15 cellular contexts compared by ENCODE assay signal in genomic region chr2:224103603-224104002, GRCh38.
DNase-seq lines count a peak whose midpoint lies in the region; ATAC-seq, FAIRE-seq and TF ChIP-seq lines count a peak whose summit lies in the region.
"Had no signal": no experiment of that assay in that cellular context is flagged by ENCODE, and none has a peak within 500 bp of the region (broad histone marks: within the 10 kb centered on the region; RNA-seq: fewer than 3 reads in every experiment).

No MANE protein-coding gene starts in this region.

- no peak overlapping the region for H2AFZ ChIP-seq in HepG2 (ENCODE audit: low read length)
- no peak overlapping the region for H2AFZ ChIP-seq in mesenchymal stem cell (ENCODE audit: low read depth, low read length)

- peak overlapping the region in 1 of 2 experiments; percentile 72 for H2BK12ac ChIP-seq in mesenchymal stem cell (ENCODE audit: low read length in 2 of 2)

- H3K4me2 ChIP-seq in HepG2 (ENCODE audit: low read depth, low read length): 0 out of 2 replicates have a peak overlapping the region, but pooled peaks have one; percentile 55
- H3K4me2 ChIP-seq in mesenchymal stem cell (ENCODE audit: low read length, poor library complexity, severe bottlenecking): no peak overlapping the region

- no peak for FAIRE-seq in HepG2 (lab: Jason Lieb, UNC)
- FAIRE-seq: HTR-8/SVneo had no signal

- no TSS peak for BruUV-seq in HepG2 (replicated peaks; lab: Mats Ljungman, UMichigan)

- no peak overlapping the region for H3K9ac ChIP-seq in HepG2 (ENCODE audit: insufficient read depth, low read depth, low read length)
- H3K9ac ChIP-seq in mesenchymal stem cell (ENCODE audit: low read length): no peak overlapping the region
- H3K9ac ChIP-seq: BLaER1 treated with 17β-estradiol and CSF1 and Interleukin-3, amounts not matched to agents 10 nM and 100 nM had no signal

- CTCF ChIA-PET in HepG2 (lab: Yijun Ruan, JAX; ENCODE audit: low intra/inter-chr PET ratio, low total read pairs): no interaction called here

- TF ChIP-seq RAD21 in HepG2 (CRISPR knock-in tag; IDR thresholded peaks at IDR 0.05): no peak

- TF ChIP-seq POLR2A in HepG2 (IDR thresholded peaks at IDR 0.05; ENCODE audit: insufficient read depth in 1 of 2, low read depth in 2 of 2, low read length in 2 of 2) (no peak), right lobe of liver (IDR thresholded peaks at IDR 0.05) (no peak)

- no peak overlapping the region for H3K14ac ChIP-seq in mesenchymal stem cell (ENCODE audit: low read length in 2 of 2)

- H3K79me2 ChIP-seq in HepG2 (ENCODE audit: insufficient read depth, low read length): no peaks in the 10 kb centered on the region

- intact Hi-C loops in HepG2 (cut with micrococcal nuclease; ENCODE audit: unreplicated experiment) (loop anchor here (1.0 to 5.0 kb wide), 2 partner anchors 43 to 106 kb away; no protein-coding TSS in a partner anchor), right lobe of liver (cut with DNase I) (no loop called here), right cardiac atrium (cut with DNase I) (no loop called here)

- H3K27me3 ChIP-seq in HepG2 (ENCODE audit: control insufficient read depth in 1 of 2, insufficient read depth in 2 of 2, low read length in 2 of 2): no peaks in the 10 kb centered on the region
- H3K27me3 ChIP-seq in right lobe of liver: no peaks in the 10 kb centered on the region
- H3K27me3 ChIP-seq in mesenchymal stem cell (ENCODE audit: control insufficient read depth in 1 of 2, insufficient read depth in 1 of 2, low read length in 2 of 2): no peaks in the 10 kb centered on the region
- H3K27me3 ChIP-seq in right cardiac atrium (ENCODE audit: control insufficient read depth, insufficient read depth): no peaks in the 10 kb centered on the region
- H3K27me3 ChIP-seq: BLaER1 treated with 17β-estradiol and CSF1 and Interleukin-3, amounts not matched to agents 10 nM and 100 nM had no signal

- no peaks in the 10 kb centered on the region for H3K79me1 ChIP-seq in mesenchymal stem cell (replicated peaks; ENCODE audit: low read length, poor library complexity, severe bottlenecking)

- H4K91ac ChIP-seq in mesenchymal stem cell (ENCODE audit: low read length): no peak overlapping the region

- TF ChIP-seq EP300 in HepG2 (IDR thresholded peaks at IDR 0.05; ENCODE audit: low read depth in 2 of 2, low read length in 2 of 2) (no peak), HepG2 (CRISPR knock-in tag; IDR thresholded peaks at IDR 0.05; ENCODE audit: borderline replicate concordance) (no peak)

- no peak overlapping the region for H3K18ac ChIP-seq in mesenchymal stem cell (ENCODE audit: low read depth in 1 of 2, low read length in 2 of 2)

- H4K20me1 ChIP-seq in HepG2 (ENCODE audit: insufficient read depth, low read length): no peaks in the 10 kb centered on the region
- H4K20me1 ChIP-seq: BLaER1 treated with 17β-estradiol and CSF1 and Interleukin-3, amounts not matched to agents 10 nM and 100 nM had no signal

- POLR2A ChIA-PET in HepG2 (lab: Yijun Ruan, JAX): no interaction called here

- no peak overlapping the region for H4K8ac ChIP-seq in mesenchymal stem cell (ENCODE audit: low read length)

- H3K4me3 ChIP-seq in HepG2 (replicated peaks in 1 of 3; ENCODE audit: insufficient read depth in 1 of 3, low read depth in 2 of 3, low read length in 3 of 3) (no peak overlapping the region), right lobe of liver (no peak overlapping the region), mesenchymal stem cell (ENCODE audit: insufficient read depth in 1 of 2, low read depth in 1 of 2, low read length in 2 of 2) (no peak overlapping the region), right cardiac atrium (ENCODE audit: low read length) (no peak overlapping the region)
- H3K4me3 ChIP-seq: BLaER1 treated with 17β-estradiol and CSF1 and Interleukin-3, amounts not matched to agents 10 nM and 100 nM had no signal

- H2BK15ac ChIP-seq in mesenchymal stem cell (ENCODE audit: low read depth, poor library complexity, severe bottlenecking): no peak overlapping the region

- in situ Hi-C loops in HepG2 (cut with HindIII; ENCODE audit: extremely low pct_ligation_motif_present, low pct_unique_long_range_greater_than_20kb): no loop called here

- H3K9me3 ChIP-seq in HepG2 (ENCODE audit: low read length) (no peaks in the 10 kb centered on the region), right lobe of liver (no peaks in the 10 kb centered on the region), mesenchymal stem cell (ENCODE audit: control insufficient read depth, low read length) (no peaks in the 10 kb centered on the region), right cardiac atrium (ENCODE audit: control insufficient read depth, low read length) (no peaks in the 10 kb centered on the region)
- H3K9me3 ChIP-seq: BLaER1 treated with 17β-estradiol and CSF1 and Interleukin-3, amounts not matched to agents 10 nM and 100 nM had no signal

- H3K23ac ChIP-seq in mesenchymal stem cell (ENCODE audit: low read length in 2 of 2): no peak overlapping the region

- H3K4me1 ChIP-seq in HepG2 (ENCODE audit: insufficient read depth, low read length) (peaks cover 49% of the 10 kb centered on the region), right lobe of liver (no peaks in the 10 kb centered on the region), mesenchymal stem cell (ENCODE audit: control insufficient read depth, insufficient read depth, low read depth, low read length) (peaks cover 5% of the 10 kb centered on the region), right cardiac atrium (ENCODE audit: control insufficient read depth, insufficient read depth, low read length) (no peaks in the 10 kb centered on the region)

- no peak overlapping the region for H3K4ac ChIP-seq in mesenchymal stem cell (ENCODE audit: low read depth in 1 of 2, low read length in 2 of 2)

- DNase-seq in HepG2 (ENCODE audit: low spot score): no peak
- DNase-seq in right lobe of liver: no peak
- DNase-seq in epithelial cell of prostate (ENCODE audit: low read depth, low spot score): no peak
- DNase-seq in mesenchymal stem cell: no peak
- no peak for DNase-seq in SIG-M5 (lab: John Stamatoyannopoulos, UW)
- no peak for DNase-seq in nucleus accumbens (lab: John Stamatoyannopoulos, UW)
- DNase-seq in right cardiac atrium: no peak
- DNase-seq: AML-193; CD4-positive, CD25-positive, alpha-beta regulatory T cell; DMS 273 treated with DMSO at 0.1 percent for 48 hours; H7; KBM-7 had no signal

- H2BK120ac ChIP-seq in mesenchymal stem cell (ENCODE audit: low read depth, low read length): no peak overlapping the region

- H2AK5ac ChIP-seq in mesenchymal stem cell (ENCODE audit: low read length, severe bottlenecking): peak overlapping the region; percentile 78

- ATAC-seq in HepG2 (no peak), right lobe of liver (no peak), right cardiac atrium (no peak)

- peak overlapping the region; percentile 68 for H3K27ac ChIP-seq in HepG2 (ENCODE audit: extremely low read length, insufficient read depth, low read length)
- no peak overlapping the region for H3K27ac ChIP-seq in right lobe of liver
- peak overlapping the region; percentile 92 for H3K27ac ChIP-seq in epithelial cell of prostate
- H3K27ac ChIP-seq in mesenchymal stem cell (ENCODE audit: low read length, poor library complexity, severe bottlenecking): no peak overlapping the region
- no peak overlapping the region for H3K27ac ChIP-seq in right cardiac atrium (ENCODE audit: low read length)
- H3K27ac ChIP-seq: 22Rv1; BLaER1 treated with 17β-estradiol and CSF1 and Interleukin-3, amounts not matched to agents 10 nM and 100 nM had no signal

- TF ChIP-seq CTCF in HepG2 (CRISPR knock-in tag; IDR thresholded peaks at IDR 0.05) (no peak), right lobe of liver (IDR thresholded peaks at IDR 0.05) (no peak)

- WGBS in HepG2 (ENCODE audit: low lambda C conversion rate): 75% methylated on average over 4 of the region's 4 CpGs
- 70% methylated on average over 4 of the region's 4 CpGs for WGBS in right lobe of liver (ENCODE audit: insufficient coverage, low coverage, low lambda C conversion rate, missing lambda C conversion rate)
- 95% methylated on average over 4 of the region's 4 CpGs for WGBS in mesenchymal stem cell
- 81% methylated on average over 4 of the region's 4 CpGs for WGBS in right cardiac atrium

- no peak overlapping the region for H2BK5ac ChIP-seq in mesenchymal stem cell (ENCODE audit: low read depth, low read length, poor library complexity, severe bottlenecking)

- no peaks in the 10 kb centered on the region for H3K36me3 ChIP-seq in HepG2 (replicated peaks in 1 of 2; ENCODE audit: control insufficient read depth in 1 of 2, insufficient read depth in 2 of 2, low read length in 2 of 2)
- no peaks in the 10 kb centered on the region for H3K36me3 ChIP-seq in right lobe of liver
- no peaks in the 10 kb centered on the region for H3K36me3 ChIP-seq in mesenchymal stem cell (ENCODE audit: control insufficient read depth in 1 of 2, insufficient read depth in 2 of 2, low read depth in 1 of 2, low read length in 2 of 2)
- H3K36me3 ChIP-seq: BLaER1 treated with 17β-estradiol and CSF1 and Interleukin-3, amounts not matched to agents 10 nM and 100 nM had no signal

TF ChIP-seq in HepG2, 621 proteins besides CTCF, POLR2A, EP300 and RAD21:
- no peak for TF ChIP-seq XRCC5 (optimal IDR thresholded peaks at IDR 0.05; ENCODE audit: low read length)
- TF ChIP-seq MAFF (IDR thresholded peaks at IDR 0.05; ENCODE audit: low read depth, low read length): peak; percentile 90
- no peak for TF ChIP-seq ZNF564 (CRISPR knock-in tag; IDR thresholded peaks at IDR 0.05)
- no peak for TF ChIP-seq ZSCAN9 (CRISPR knock-in tag; IDR thresholded peaks at IDR 0.05; ENCODE audit: borderline replicate concordance)
- no peak for TF ChIP-seq JDP2 (CRISPR knock-in tag; IDR thresholded peaks at IDR 0.05; ENCODE audit: borderline replicate concordance)
- no peak for TF ChIP-seq FOXK2 (IDR thresholded peaks at IDR 0.05)
- TF ChIP-seq MAFK (conservative IDR thresholded peaks at IDR 0.05 in 1 of 2, IDR thresholded peaks at IDR 0.05 in 1 of 2; ENCODE audit: low read length in 2 of 2): peak; percentile 95
- no peak for TF ChIP-seq TAF15 (IDR thresholded peaks at IDR 0.05; ENCODE audit: low read depth, low read length, poor library complexity, severe bottlenecking)
- no peak for TF ChIP-seq ZNF577 (CRISPR knock-in tag; IDR thresholded peaks at IDR 0.05; ENCODE audit: borderline replicate concordance, low read depth)

Comparison
In these comparisons a context has a peak if more than half of its experiments do, and no peak if none do; other contexts are left out.
1. H3K27ac ChIP-seq: peak in HepG2 (single experiment) and epithelial cell of prostate (single experiment); none in right lobe of liver (0 of 3), mesenchymal stem cell (single experiment) and right cardiac atrium (single experiment).